Comparison of ENCODE assay signal across 14 cellular contexts in the genomic region with DNA sequence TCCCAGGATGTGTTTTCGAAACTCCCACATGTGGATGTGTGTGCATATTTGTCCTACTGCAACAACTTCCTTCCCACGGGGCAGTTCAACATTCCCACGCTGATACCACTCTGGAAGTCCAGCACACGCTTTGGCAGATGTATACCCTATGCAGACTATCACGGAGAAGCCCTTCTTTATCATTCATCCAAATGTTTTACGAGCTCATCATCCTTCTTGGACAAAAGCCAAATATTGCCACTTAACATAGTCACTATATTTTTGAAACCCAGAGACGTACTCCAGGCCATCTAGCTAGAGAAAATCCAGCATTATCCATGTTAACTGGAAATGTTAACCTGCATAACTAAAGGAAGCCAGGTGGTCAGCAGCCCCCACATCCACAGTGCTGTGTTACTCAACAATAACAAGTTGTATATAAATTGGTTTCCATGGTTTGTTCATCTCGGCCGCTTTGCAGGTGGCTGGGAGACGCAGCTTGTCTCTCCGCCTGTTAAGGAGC.
DNase-seq lines count a peak whose midpoint lies in the region; TF ChIP-seq lines count a peak whose summit lies in the region.
"Had no signal": no experiment of that assay in that cellular context is flagged by ENCODE, and none has a peak within 500 bp of the region (broad histone marks: within the 10 kb centered on the region; RNA-seq: fewer than 3 reads in every experiment).

No MANE protein-coding gene starts in this region.

- no peak for TF ChIP-seq CTCF in foreskin fibroblast (IDR thresholded peaks at IDR 0.05; ENCODE audit: low read depth, low read length)

- H3K27ac ChIP-seq in SK-N-MC (peak overlapping the region; percentile 57), skeletal muscle tissue (ENCODE audit: low read depth, low read length) (peak overlapping the region; percentile 78)
- H3K27ac ChIP-seq: PC-9 had no signal

- H3K4me1 ChIP-seq in skeletal muscle tissue (ENCODE audit: control insufficient read depth in 3 of 3, insufficient read depth in 3 of 3, low read length in 3 of 3) = peaks cover 32 to 62% (median 41%) of the 10 kb centered on the region in 3 donors

- in situ Hi-C loops in KBM-7 (cut with MboI; ENCODE audit: low pct_unique_long_range_greater_than_20kb, low sequenced_read_pairs) = no loop called here

- DNase-seq in DMS53 (lab: John Stamatoyannopoulos, UW) (peak; percentile 30), DMS53 treated with DMSO at 0.1 percent for 48 hours (lab: John Stamatoyannopoulos, UW; ENCODE audit: unreplicated experiment) (no peak), SK-N-MC (ENCODE audit: low read depth, low spot score) (no peak), foreskin fibroblast (peak; percentile 75 to 79), KBM-7 (no peak), SHP77 treated with DMSO at 0.1 percent for 48 hours (lab: John Stamatoyannopoulos, UW) (no peak), hypothalamus (lab: John Stamatoyannopoulos, UW) (no peak)
- DNase-seq: 8988T; activated naive CD8-positive, alpha-beta T cell treated with anti-CD3 and anti-CD28 coated beads, Interleukin-2, amount 10 ng/mL, durations not matched to agents 7 days and 5 days; MM.1S; stimulated activated CD4-positive, alpha-beta T cell treated with anti-CD3 and anti-CD28 coated beads, Interleukin-2, amount 100 ng/mL, for 48 hours; upper lobe of right lung had no signal

- H3K27me3 ChIP-seq in skeletal muscle tissue (ENCODE audit: control insufficient read depth in 3 of 3, insufficient read depth in 3 of 3, low read length in 3 of 3) = no peaks in the 10 kb centered on the region
- H3K27me3 ChIP-seq: upper lobe of right lung had no signal

- no peaks in the 10 kb centered on the region for H3K36me3 ChIP-seq in SK-N-MC (ENCODE audit: insufficient read depth, low read length)
- H3K36me3 ChIP-seq in skeletal muscle tissue (ENCODE audit: control insufficient read depth in 3 of 3, insufficient read depth in 3 of 3, low read length in 3 of 3) = no peaks in the 10 kb centered on the region
- H3K36me3 ChIP-seq: upper lobe of right lung had no signal

- H3K4me3 ChIP-seq in SK-N-MC (no peak overlapping the region), foreskin fibroblast (ENCODE audit: low read depth in 1 of 2, low read length in 2 of 2) (no peak overlapping the region), skeletal muscle tissue (ENCODE audit: low read length in 3 of 3) (no peak overlapping the region)
- H3K4me3 ChIP-seq: PC-9, upper lobe of right lung had no signal

- no peak overlapping the region for H3K9ac ChIP-seq in SK-N-MC (ENCODE audit: insufficient read length)
- H3K9ac ChIP-seq in skeletal muscle tissue (ENCODE audit: low read depth in 1 of 3, low read length in 3 of 3) = no peak overlapping the region

- H3K9me3 ChIP-seq in SK-N-MC (ENCODE audit: low read depth, low read length) (no peaks in the 10 kb centered on the region), skeletal muscle tissue (ENCODE audit: control insufficient read depth in 3 of 3, low read length in 3 of 3) (no peaks in the 10 kb centered on the region)
- H3K9me3 ChIP-seq: upper lobe of right lung had no signal

Comparison
In these comparisons a context has a peak if more than half of its experiments do, and no peak if none do; other contexts are left out.
1. DNase-seq: peak in DMS53 (single experiment) and foreskin fibroblast (2 of 2); none in DMS53 treated with DMSO at 0.1 percent for 48 hours (single experiment), SK-N-MC (single experiment), KBM-7 (single experiment), SHP77 treated with DMSO at 0.1 percent for 48 hours (single experiment) and hypothalamus (0 of 51).